1 cellular context compared by ENCODE assay signal in the genomic region with DNA sequence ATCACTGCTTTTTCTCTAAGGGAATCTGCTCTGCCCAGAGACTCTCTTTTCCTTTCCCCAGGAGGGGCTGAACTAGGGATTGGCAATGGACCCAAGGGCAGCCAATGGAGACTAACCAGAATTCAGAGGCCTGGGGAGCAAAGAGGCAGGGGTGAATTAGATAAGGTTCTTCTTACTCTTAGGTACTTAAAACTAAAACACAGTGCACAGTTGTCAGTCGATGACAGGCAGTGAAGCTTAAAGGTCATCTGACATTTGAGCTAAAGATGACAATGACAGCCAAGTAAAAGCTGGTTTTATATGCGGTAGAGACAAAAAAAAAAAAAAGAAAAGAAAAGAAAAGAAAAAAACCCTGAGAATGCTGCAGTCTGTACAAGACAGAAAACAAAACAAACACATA.
TF ChIP-seq lines count a peak whose summit lies in the region.

No MANE protein-coding gene starts in this region.

TF ChIP-seq in K562, 482 proteins besides CTCF, POLR2A, EP300 and RAD21:
- no peak for TF ChIP-seq HMG20B (CRISPR knock-in tag; IDR thresholded peaks at IDR 0.05)
- TF ChIP-seq, protein P1, sequence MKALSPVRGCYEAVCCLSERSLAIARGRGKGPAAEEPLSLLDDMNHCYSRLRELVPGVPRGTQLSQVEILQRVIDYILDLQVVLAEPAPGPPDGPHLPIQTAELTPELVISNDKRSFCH (CRISPR knock-in tag; IDR thresholded peaks at IDR 0.05) = no peak
- TF ChIP-seq, protein P1 (tag; IDR thresholded peaks at IDR 0.05) = peak; percentile 64; the same call in 1 of the 2 replicates
